13 cellular contexts compared by ENCODE assay signal in the genomic region with DNA sequence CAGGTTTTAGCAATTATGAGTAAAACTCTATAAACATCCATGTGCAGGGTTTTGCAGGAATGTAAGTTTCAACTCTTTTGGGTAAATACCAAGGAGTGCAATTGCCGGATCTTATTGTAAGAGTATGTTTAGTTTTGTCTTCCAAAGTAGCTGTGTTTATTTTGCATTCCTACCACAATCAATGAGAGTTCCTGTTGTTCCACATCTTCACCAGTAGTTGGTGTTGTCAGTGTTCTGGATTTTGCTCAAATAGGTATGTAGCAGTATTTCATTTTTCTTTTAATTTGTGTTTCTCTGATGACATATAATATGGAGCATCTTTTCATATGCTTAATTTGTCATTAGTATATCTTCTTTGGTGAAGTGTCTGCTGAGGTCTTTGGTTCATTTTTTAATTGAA.
A peak's percentile ranks its signal among the peaks of the same experiment; 100 is the strongest.
DNase-seq lines count a peak whose midpoint lies in the region; ATAC-seq and TF ChIP-seq lines count a peak whose summit lies in the region.
"Had no signal": no experiment of that assay in that cellular context is flagged by ENCODE, and none has a peak within 500 bp of the region (broad histone marks: within the 10 kb centered on the region; RNA-seq: fewer than 3 reads in every experiment).

No MANE protein-coding gene starts in this region.

- no peak overlapping the region for H3K18ac ChIP-seq in neuronal stem cell (ENCODE audit: low read length)

- H3K27me3 ChIP-seq in neuronal stem cell (ENCODE audit: control insufficient read depth in 3 of 3, insufficient read depth in 3 of 3, low read depth in 1 of 3, low read length in 3 of 3) (no peaks in the 10 kb centered on the region), spleen (replicated peaks in 1 of 7) (no peaks in the 10 kb centered on the region)

- no peak for ATAC-seq in HG03521 (IDR thresholded peaks at IDR 0.05; ENCODE audit: unreplicated experiment)
- ATAC-seq: right cardiac atrium had no signal

- no peak overlapping the region for H2BK5ac ChIP-seq in neuronal stem cell (ENCODE audit: low read length)

- intact Hi-C loops in spleen (cut with DNase I; ENCODE audit: low total_unique reads), result no loop called here

- no peak overlapping the region for H3K4me3 ChIP-seq in HEK293 (ENCODE audit: low read depth, low read length)
- H3K4me3 ChIP-seq in neuronal stem cell (ENCODE audit: low read length in 2 of 2), result no peak overlapping the region
- H3K4me3 ChIP-seq in spleen, result no peak overlapping the region

- H3K27me3 Mint-ChIP-seq in activated T-cell treated with anti-CD3 and anti-CD28 coated beads, Interleukin-2, amount 50 U/mL, for 24 hours, result peaks cover 5% of the 10 kb centered on the region
- H3K27me3 Mint-ChIP-seq: brain had no signal

- TF ChIP-seq POLR2A in spleen (IDR thresholded peaks at IDR 0.05), result no peak

- H2AK5ac ChIP-seq in neuronal stem cell (ENCODE audit: low read depth, low read length), result no peak overlapping the region

- DNase-seq in amniotic epithelial cell (ENCODE audit: low read depth), result peak; percentile 12
- peak; percentile 35 for DNase-seq in iris pigment epithelial cell (ENCODE audit: low read depth)
- no peak for DNase-seq in neuronal stem cell (ENCODE audit: low spot score)
- DNase-seq in spleen, result no peak
- DNase-seq in activated T-cell treated with anti-CD3 and anti-CD28 coated beads, Interleukin-2, amount 50 U/mL, for 24 hours, result no peak
- DNase-seq: activated T-cell treated with anti-CD3 and anti-CD28 coated beads, Interleukin-2, amount 50 U/mL, for 1 hour; NCI-H1092 treated with DMSO at 0.1 percent for 48 hours; right cardiac atrium had no signal

- no peak overlapping the region for H3K9ac ChIP-seq in neuronal stem cell (ENCODE audit: low read depth, low read length, poor library complexity)

- H3K4me1 Mint-ChIP-seq in activated T-cell treated with anti-CD3 and anti-CD28 coated beads, Interleukin-2, amount 50 U/mL, for 24 hours (ENCODE audit: low read depth), result no peaks in the 10 kb centered on the region

- no peak overlapping the region for H3K23ac ChIP-seq in neuronal stem cell (ENCODE audit: low read depth, low read length, poor library complexity)

- H3K4ac ChIP-seq in neuronal stem cell (ENCODE audit: low read length), result no peak overlapping the region

- no peaks in the 10 kb centered on the region for H3K4me1 ChIP-seq in HEK293 (ENCODE audit: control insufficient read depth, insufficient read depth, low read length)
- H3K4me1 ChIP-seq in neuronal stem cell (ENCODE audit: control insufficient read depth in 2 of 2, insufficient read depth in 1 of 2, low read depth in 1 of 2, low read length in 2 of 2), result no peaks in the 10 kb centered on the region
- H3K4me1 ChIP-seq in spleen, result no peaks in the 10 kb centered on the region

- H2AFZ ChIP-seq in neuronal stem cell (ENCODE audit: low read length), result no peak overlapping the region

- H3K14ac ChIP-seq in neuronal stem cell (ENCODE audit: low read length), result no peak overlapping the region

- H3K4me2 ChIP-seq in neuronal stem cell (ENCODE audit: insufficient read depth, low read length, poor library complexity, severe bottlenecking), result no peak overlapping the region

- no peak overlapping the region for H2BK12ac ChIP-seq in neuronal stem cell (ENCODE audit: low read length)

- peaks cover 2% of the 10 kb centered on the region for H3K36me3 Mint-ChIP-seq in activated T-cell treated with anti-CD3 and anti-CD28 coated beads, Interleukin-2, amount 50 U/mL, for 24 hours (ENCODE audit: low read depth)

- H3K27ac Mint-ChIP-seq in activated T-cell treated with anti-CD3 and anti-CD28 coated beads, Interleukin-2, amount 50 U/mL, for 24 hours, result no peak overlapping the region
- H3K27ac Mint-ChIP-seq: brain had no signal

- POLR2A ChIA-PET in HEK293 (lab: Yijun Ruan, JAX), result no interaction called here

- no peak overlapping the region for H2BK15ac ChIP-seq in neuronal stem cell (ENCODE audit: low read length)

- no peak overlapping the region for H2BK120ac ChIP-seq in neuronal stem cell (ENCODE audit: low read depth, low read length)

- H4K91ac ChIP-seq in neuronal stem cell (ENCODE audit: low read depth, low read length, poor library complexity), result no peak overlapping the region

- WGBS in neuronal stem cell (ENCODE audit: extremely low coverage in 2 of 2, insufficient read length in 2 of 2, insufficient replicate concordance in 1 of 2), 2 donors, result no CpG with 5 or more reads among the region's 1 CpG
- WGBS in spleen, 5 donors, result 91 to 100% (median 92%) methylated on average over 1 of the region's 1 CpG

- H3K4me3 Mint-ChIP-seq in activated T-cell treated with anti-CD3 and anti-CD28 coated beads, Interleukin-2, amount 50 U/mL, for 24 hours, result no peak overlapping the region
- H3K4me3 Mint-ChIP-seq: brain had no signal

- H3K79me1 ChIP-seq in neuronal stem cell (ENCODE audit: low read depth, low read length), result no peaks in the 10 kb centered on the region

- no peak overlapping the region for H4K8ac ChIP-seq in neuronal stem cell (ENCODE audit: low read depth, low read length)

- no peak overlapping the region for H3K27ac ChIP-seq in C4-2B
- H3K27ac ChIP-seq in HEK293 (ENCODE audit: extremely low read depth, low read depth, low read length), result no peak overlapping the region
- no peak overlapping the region for H3K27ac ChIP-seq in neuronal stem cell (replicated peaks; ENCODE audit: low read length)
- no peak overlapping the region for H3K27ac ChIP-seq in spleen
- H3K27ac ChIP-seq: epithelial cell of prostate had no signal

- no peaks in the 10 kb centered on the region for H3K9me3 ChIP-seq in HEK293 (ENCODE audit: control insufficient read depth, insufficient read depth, low read depth, low read length)
- no peaks in the 10 kb centered on the region for H3K9me3 ChIP-seq in neuronal stem cell (replicated peaks in 1 of 2; ENCODE audit: control insufficient read depth in 2 of 2, insufficient read depth in 1 of 2, low read depth in 1 of 2, low read length in 2 of 2)
- peaks cover 0 to 31% (median 15%) of the 10 kb centered on the region in 8 donors for H3K9me3 ChIP-seq in spleen

- H3K36me3 ChIP-seq in HEK293 (ENCODE audit: control insufficient read depth in 2 of 2, insufficient read depth in 1 of 2, low read length in 2 of 2), result no peaks in the 10 kb centered on the region
- H3K36me3 ChIP-seq in neuronal stem cell (replicated peaks in 1 of 2; ENCODE audit: control insufficient read depth in 2 of 2, insufficient read depth in 2 of 2, low read length in 2 of 2), result no peaks in the 10 kb centered on the region
- H3K36me3 ChIP-seq in spleen, result no peaks in the 10 kb centered on the region

- peak; percentile 50 for TF ChIP-seq CTCF in C4-2B (conservative IDR thresholded peaks at IDR 0.05)
- TF ChIP-seq CTCF in HEK293 (tag by site-specific recombination; IDR thresholded peaks at IDR 0.05), result no peak
- TF ChIP-seq CTCF in spleen (IDR thresholded peaks at IDR 0.05 in 8 of 11, conservative IDR thresholded peaks at IDR 0.05 in 3 of 11), result peak in 2 of 11 experiments; percentile 12 to 16

- CTCF ChIA-PET in HEK293 (lab: Yijun Ruan, JAX), result interaction anchor here (0.7 kb wide), 2 partner anchors 16 to 54 kb away, joined by 3 to 5 read pairs; no protein-coding TSS in a partner anchor

- H3K9me3 Mint-ChIP-seq in activated T-cell treated with anti-CD3 and anti-CD28 coated beads, Interleukin-2, amount 50 U/mL, for 24 hours, result peaks cover 20% of the 10 kb centered on the region

TF ChIP-seq in HEK293, 187 proteins besides CTCF, POLR2A, EP300 and RAD21:
- no peak for TF ChIP-seq ZNF157 (tag by site-specific recombination; IDR thresholded peaks at IDR 0.05)
- TF ChIP-seq ZNF664 (tag by site-specific recombination; IDR thresholded peaks at IDR 0.05), result peak; percentile 57; the same call in 1 of the 2 replicates

Comparison
In these comparisons a context has a peak if more than half of its experiments do, and no peak if none do; other contexts are left out.
1. DNase-seq: peak in amniotic epithelial cell (single experiment) and iris pigment epithelial cell (single experiment); none in neuronal stem cell (single experiment), spleen (single experiment) and activated T-cell treated with anti-CD3 and anti-CD28 coated beads, Interleukin-2, amount 50 U/mL, for 24 hours (single experiment).